3 cellular contexts compared by ENCODE assay signal in genomic region chr9:93610206-93610605, GRCh38.
TF ChIP-seq lines count a peak whose summit lies in the region.

No MANE protein-coding gene starts in this region.

TF ChIP-seq in HepG2, 621 proteins besides CTCF, POLR2A, EP300 and RAD21:
- TF ChIP-seq ZNF235 (CRISPR knock-in tag; IDR thresholded peaks at IDR 0.05; ENCODE audit: borderline replicate concordance) (no peak), ZNF160 (CRISPR knock-in tag; IDR thresholded peaks at IDR 0.05) (peak; percentile 100), GATA4 (IDR thresholded peaks at IDR 0.05; ENCODE audit: borderline replicate concordance, low read depth) (no peak), LBX2 (CRISPR knock-in tag; IDR thresholded peaks at IDR 0.05; ENCODE audit: borderline replicate concordance) (no peak), MATR3 (CRISPR knock-in tag; IDR thresholded peaks at IDR 0.05) (no peak)

TF ChIP-seq in HEK293, 187 proteins besides CTCF, POLR2A, EP300 and RAD21:
- TF ChIP-seq ZNF239 (tag by site-specific recombination; IDR thresholded peaks at IDR 0.05) (no peak), ZNF280C (tag by site-specific recombination; IDR thresholded peaks at IDR 0.05) (no peak), SETDB1 (IDR thresholded peaks at IDR 0.05; ENCODE audit: insufficient read length, low read length) (peak; percentile 35)

TF ChIP-seq in K562, 482 proteins besides CTCF, POLR2A, EP300 and RAD21:
- TF ChIP-seq MEIS2 (IDR thresholded peaks at IDR 0.05; ENCODE audit: partially characterized antibody) = no peak
- no peak for TF ChIP-seq SP2 (IDR thresholded peaks at IDR 0.05; ENCODE audit: extremely low read depth, low read depth, low read length, poor library complexity, severe bottlenecking)
- TF ChIP-seq RCOR1 (IDR thresholded peaks at IDR 0.05; ENCODE audit: borderline replicate concordance in 1 of 2, low read depth in 2 of 2, low read length in 2 of 2) = no peak
- no peak for TF ChIP-seq ZNF507 (tag; conservative IDR thresholded peaks at IDR 0.05)
- peak; percentile 51 for TF ChIP-seq ZNF280A (IDR thresholded peaks at IDR 0.05; ENCODE audit: low read depth, partially characterized antibody)
- TF ChIP-seq CEBPB (tag; IDR thresholded peaks at IDR 0.05) = 0 out of 2 replicates have a peak, but pooled peaks have one; percentile 15
- no peak for TF ChIP-seq ZNF407 (IDR thresholded peaks at IDR 0.05; ENCODE audit: low read depth)
- TF ChIP-seq ZBTB40 (IDR thresholded peaks at IDR 0.05) = no peak
- no peak for TF ChIP-seq ZBTB40 (CRISPR knock-in tag; IDR thresholded peaks at IDR 0.05)
- TF ChIP-seq CBX3 (IDR thresholded peaks at IDR 0.05; ENCODE audit: borderline replicate concordance in 1 of 2, low read length in 2 of 2) = 0 out of 3 replicates have a peak, but pooled peaks of 1 of the 2 experiments have one; percentile 38
